In the genomic region with DNA sequence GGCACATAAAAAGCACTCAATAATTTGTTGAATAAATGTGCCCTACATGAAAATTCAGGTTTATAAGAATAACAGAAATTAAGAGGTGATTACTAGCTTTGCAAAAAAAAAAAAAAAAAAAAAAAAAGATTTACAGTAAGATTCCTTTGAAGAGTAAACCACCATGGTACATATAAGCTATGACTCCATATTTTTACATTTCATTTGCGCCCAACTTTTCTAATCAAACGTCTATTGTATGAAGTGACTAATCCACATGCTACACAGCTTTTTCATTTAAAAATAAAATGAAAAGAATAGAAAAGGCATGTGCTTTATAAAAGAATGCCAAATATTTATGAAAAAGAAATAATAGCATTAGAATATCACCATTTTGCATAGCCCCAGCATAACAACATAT, we compare ENCODE assay signal across 29 cellular contexts. TPM values are rescaled to one million over a fixed set of nuclear protein-coding genes. Genes with fewer than 3 reads are reported as not detected.
"Had no signal": no experiment of that assay in that cellular context is flagged by ENCODE, and none has a peak within 500 bp of the region (broad histone marks: within the 10 kb centered on the region; RNA-seq: fewer than 3 reads in every experiment).

A gene with protein sequence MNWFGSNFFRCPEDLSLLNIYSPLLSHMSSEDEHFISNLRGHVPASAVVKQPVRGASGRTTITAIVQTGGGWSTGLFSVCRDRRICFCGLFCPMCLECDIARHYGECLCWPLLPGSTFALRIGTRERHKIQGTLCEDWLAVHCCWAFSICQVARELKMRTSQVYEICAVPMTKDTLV (minus strand): TSS at position 101 of the 400 bp plus-strand sequence. CDS start 1,266 bp downstream, outside the sequence.

- H3K4me3 ChIP-seq: stomach, suprapubic skin, testis, thoracic aorta, thyroid gland, tibial artery, tibial nerve, transverse colon, upper lobe of left lung, upper lobe of right lung, uterus, vagina had no signal

- DNase-seq: stimulated activated CD4-positive, alpha-beta T cell treated with anti-CD3 and anti-CD28 coated beads, Interleukin-2, amount 100 ng/mL, for 48 hours; stimulated activated CD4-positive, alpha-beta T cell treated with anti-CD3 and anti-CD28 coated beads, Interleukin-4, amount 100 ng/mL, for 1 hour; stimulated activated CD4-positive, alpha-beta T cell treated with anti-CD3 and anti-CD28 coated beads, Interleukin-4, amount 100 ng/mL, for 24 hours; stimulated activated CD4-positive, alpha-beta T cell treated with anti-CD3 and anti-CD28 coated beads, Interleukin-4, amount 100 ng/mL, for 4 hours; stimulated activated CD8-positive, alpha-beta memory T cell treated with anti-CD3 and anti-CD28 coated beads, Interleukin-4, amount 100 ng/mL, for 48 hours; stimulated activated naive B cell treated with anti-CD40 and anti-IgM and Interleukin-4, amounts not matched to agents 10 μg/mL and 1 μg/mL and 100 μg/mL, for 72 hours; stimulated activated naive CD4-positive, alpha-beta T cell; stimulated activated naive CD4-positive, alpha-beta T cell treated with Interleukin-2 at 50 U/mL for 16 hours; stimulated activated naive CD8-positive, alpha-beta T cell treated with anti-CD3 and anti-CD28 coated beads, Interleukin-15, amount 100 ng/mL, for 72 hours; stimulated activated naive CD8-positive, alpha-beta T cell treated with anti-CD3 and anti-CD28 coated beads, Interleukin-15, Interleukin-2, amounts not matched to agents 100 U/mL and 50 U/mL, for 24 hours; stomach; substantia nigra; testis; thyroid gland; tibial artery; transverse colon; trophoblast cell; upper lobe of left lung; upper lobe of right lung; uterus had no signal

- H3K27ac ChIP-seq: stomach, suprapubic skin, testis, thoracic aorta, thyroid gland, tibial artery, tibial nerve, transverse colon, upper lobe of left lung, upper lobe of right lung, uterus, vagina had no signal

- H3K9me3 ChIP-seq: stomach, suprapubic skin, testis, thoracic aorta, thyroid gland, tibial artery, tibial nerve, transverse colon, upper lobe of left lung, upper lobe of right lung, uterus, vagina had no signal

- H3K36me3 ChIP-seq: suprapubic skin, thoracic aorta, thyroid gland, transverse colon, upper lobe of left lung, upper lobe of right lung, uterus, vagina had no signal

- FAIRE-seq: urothelium cell line had no signal

- H3K27me3 ChIP-seq: stomach, suprapubic skin, testis, thyroid gland, tibial artery, tibial nerve, transverse colon, upper lobe of left lung, upper lobe of right lung, uterus, vagina had no signal

- H3K4me1 ChIP-seq: stomach, suprapubic skin, testis, tibial artery, tibial nerve, transverse colon, upper lobe of left lung, upper lobe of right lung, uterus, vagina had no signal

- ATAC-seq: stimulated activated effector memory CD8-positive, alpha-beta T cell treated with anti-CD3 and anti-CD28 coated beads, Interleukin-12 subunit alpha, Interleukin-12 subunit beta, amount 100 ng/mL, for 72 hours; stimulated activated memory B cell treated with anti-CD40 and anti-IgM and Interleukin-4, amounts not matched to agents 10 μg/mL and 1 μg/mL and 100 μg/mL, for 72 hours; stimulated activated naive B cell treated with anti-CD40 and anti-IgM and Interleukin-4, amounts not matched to agents 10 μg/mL and 1 μg/mL and 100 μg/mL, for 72 hours; stimulated activated naive CD8-positive, alpha-beta T cell treated with anti-CD3 and anti-CD28 coated beads, Interleukin-15, amount 100 ng/mL, for 72 hours; stimulated activated naive CD8-positive, alpha-beta T cell treated with anti-CD3 and anti-CD28 coated beads, Interleukin-15, Interleukin-2, amounts not matched to agents 100 U/mL and 50 U/mL, for 24 hours; upper lobe of right lung had no signal

RNA-seq across cellular contexts. Expression of the gene that starts here (rescaled TPM):
- total RNA-seq: stomach, subcutaneous adipose tissue, suprapubic skin, thoracic aorta, thyroid gland, tibial nerve, transverse colon, upper lobe of right lung, urinary bladder, vagina had no signal
